Comparison of ENCODE assay signal across 1 cellular context in the genomic region with DNA sequence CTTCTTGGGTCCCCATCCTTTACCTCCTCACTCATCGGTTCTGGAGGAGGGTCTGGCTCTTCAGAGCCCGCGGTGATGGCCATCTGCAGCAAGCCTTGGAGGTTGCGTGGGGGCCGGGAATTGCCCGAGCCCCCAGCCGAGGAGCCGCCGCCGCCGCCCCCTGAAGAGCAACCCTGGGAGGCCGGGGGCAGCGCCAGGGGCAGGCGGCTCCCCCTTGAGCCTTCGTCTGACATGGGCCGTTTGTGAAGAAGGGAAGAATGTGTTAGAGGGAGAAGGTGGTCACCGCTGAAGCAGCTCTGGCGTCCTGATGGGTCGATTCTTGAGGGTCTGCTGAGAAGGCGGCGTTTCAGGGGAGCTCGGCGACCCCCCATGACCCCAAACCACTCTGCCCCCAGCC.
TF ChIP-seq lines count a peak whose summit lies in the region.

No MANE protein-coding gene starts in this region.

TF ChIP-seq in HCT116, 20 proteins besides CTCF, POLR2A, EP300 and RAD21:
- TF ChIP-seq REST (IDR thresholded peaks at IDR 0.05; ENCODE audit: low read depth) (no peak), SRF (IDR thresholded peaks at IDR 0.05; ENCODE audit: low read depth) (no peak), MAX (IDR thresholded peaks at IDR 0.05) (no peak), ZNF274 (IDR thresholded peaks at IDR 0.05; ENCODE audit: low read depth, low read length) (no peak), TCF7L2 (IDR thresholded peaks at IDR 0.05; ENCODE audit: borderline replicate concordance, extremely low read depth, insufficient read depth, insufficient read length) (no peak), POLR2AphosphoS5 (IDR thresholded peaks at IDR 0.05; ENCODE audit: low read depth, low read length) (no peak), CBX3 (IDR thresholded peaks at IDR 0.05; ENCODE audit: low read depth) (no peak), SP1 (IDR thresholded peaks at IDR 0.05; ENCODE audit: low read depth) (no peak)
